Comparison of ENCODE assay signal across 12 cellular contexts in genomic region chr4:179989975-179990374, GRCh38.
A peak's percentile ranks its signal among the peaks of the same experiment; 100 is the strongest.
DNase-seq lines count a peak whose midpoint lies in the region; ATAC-seq and TF ChIP-seq lines count a peak whose summit lies in the region.
"Had no signal": no experiment of that assay in that cellular context is flagged by ENCODE, and none has a peak within 500 bp of the region (broad histone marks: within the 10 kb centered on the region; RNA-seq: fewer than 3 reads in every experiment).

No MANE protein-coding gene starts in this region.

- no peaks in the 10 kb centered on the region for H3K27me3 Mint-ChIP-seq in memory B cell

- no peak for TF ChIP-seq CTCF in adrenal gland (IDR thresholded peaks at IDR 0.05)

- H3K4me3 ChIP-seq in Jurkat, Clone E6-1 (ENCODE audit: low read length) = no peak overlapping the region
- no peak overlapping the region for H3K4me3 ChIP-seq in adrenal gland

- no peaks in the 10 kb centered on the region for H3K36me3 ChIP-seq in adrenal gland (replicated peaks in 1 of 2)

- peak; percentile 1 for DNase-seq in Jurkat, Clone E6-1 (ENCODE audit: low read depth, low spot score)
- DNase-seq in memory B cell (ENCODE audit: low spot score in 2 of 2) = no peak
- no peak for DNase-seq in COR-L47 (lab: John Stamatoyannopoulos, UW)
- DNase-seq in adrenal gland = no peak
- DNase-seq in activated CD8-positive, alpha-beta memory T cell treated with anti-CD3 and anti-CD28 coated beads, Interleukin-2, amount 50 U/mL, for 4 hours = no peak
- no peak for DNase-seq in NCI-H2227 (lab: John Stamatoyannopoulos, UW; ENCODE audit: unreplicated experiment)
- DNase-seq: NCI-H2171, posterior cingulate gyrus had no signal

- intact Hi-C loops in adrenal gland (cut with DNase I) = no loop called here

- H3K27ac Mint-ChIP-seq in memory B cell = peak overlapping the region; percentile 35
- H3K27ac Mint-ChIP-seq: T-helper 1 cell treated with Interleukin-12 subunit alpha and Interleukin-12 subunit beta and Interleukin-4 antibody, amounts not matched to agents 30 μg/mL and 1 μg/mL, for 36 hours had no signal

- 67 to 91% (median 86%) methylated on average over 4 of the region's 4 CpGs for WGBS in adrenal gland, 4 donors

- H3K36me3 Mint-ChIP-seq in memory B cell = no peaks in the 10 kb centered on the region

- ATAC-seq in GM18909 (IDR thresholded peaks at IDR 0.05; ENCODE audit: poor library complexity, unreplicated experiment) (peak; percentile 100), HG02798 (IDR thresholded peaks at IDR 0.05; ENCODE audit: poor library complexity, unreplicated experiment) (peak; percentile 93), memory B cell (ENCODE audit: low read depth) (peak; percentile 82)
- ATAC-seq: HCT116 had no signal

- no peaks in the 10 kb centered on the region for H3K27me3 ChIP-seq in adrenal gland

- peaks cover 7% of the 10 kb centered on the region for H3K9me3 Mint-ChIP-seq in memory B cell

- H3K9me3 ChIP-seq in adrenal gland (replicated peaks in 1 of 3) = no peaks in the 10 kb centered on the region

- no peak overlapping the region for H3K4me3 Mint-ChIP-seq in memory B cell
- H3K4me3 Mint-ChIP-seq: T-helper 1 cell treated with Interleukin-12 subunit alpha and Interleukin-12 subunit beta and Interleukin-4 antibody, amounts not matched to agents 30 μg/mL and 1 μg/mL, for 36 hours had no signal

- H3K4me1 ChIP-seq in adrenal gland (replicated peaks in 1 of 2) = no peaks in the 10 kb centered on the region

- H3K27ac ChIP-seq in adrenal gland = no peak overlapping the region

- no peaks in the 10 kb centered on the region for H3K4me1 Mint-ChIP-seq in memory B cell

- TF ChIP-seq POLR2A in adrenal gland (IDR thresholded peaks at IDR 0.05) = no peak
